In genomic region chr3:188491276-188491687, GRCh38 we compare ENCODE assay signal across 13 cellular contexts.
DNase-seq lines count a peak whose midpoint lies in the region; ATAC-seq and TF ChIP-seq lines count a peak whose summit lies in the region.
"Had no signal": no experiment of that assay in that cellular context is flagged by ENCODE, and none has a peak within 500 bp of the region (broad histone marks: within the 10 kb centered on the region; RNA-seq: fewer than 3 reads in every experiment).

No MANE protein-coding gene starts in this region.

- peaks cover 0 to 89% (median 22%) of the 10 kb centered on the region in 4 donors for H3K4me1 ChIP-seq in tibial artery
- H3K4me1 ChIP-seq: HAP-1 had no signal

- no peaks in the 10 kb centered on the region for H3K9me3 ChIP-seq in tibial artery
- H3K9me3 ChIP-seq: HAP-1 had no signal

- no peak for TF ChIP-seq CTCF in tibial artery (IDR thresholded peaks at IDR 0.05)

- ATAC-seq in Right ventricle myocardium superior (ENCODE audit: poor library complexity) = peak; percentile 73
- no peak for ATAC-seq in memory B cell (ENCODE audit: low read depth)
- ATAC-seq in HG03378 (IDR thresholded peaks at IDR 0.05; ENCODE audit: unreplicated experiment) = no peak
- ATAC-seq: activated naive CD8-positive, alpha-beta T cell treated with anti-CD3 and anti-CD28 coated beads, Interleukin-2, amount 50 U/mL, for 24 hours had no signal

- H3K4me3 Mint-ChIP-seq in memory B cell = no peak overlapping the region
- H3K4me3 Mint-ChIP-seq: activated naive CD8-positive, alpha-beta T cell treated with anti-CD3 and anti-CD28 coated beads, Interleukin-2, amount 50 U/mL, for 24 hours; endodermal cell had no signal

- H3K9me3 Mint-ChIP-seq in memory B cell = peaks cover 5% of the 10 kb centered on the region
- H3K9me3 Mint-ChIP-seq: activated naive CD8-positive, alpha-beta T cell treated with anti-CD3 and anti-CD28 coated beads, Interleukin-2, amount 50 U/mL, for 24 hours; endodermal cell had no signal

- H3K27ac ChIP-seq in tibial artery = peak overlapping the region; percentile 45 to 53

- no peak for DNase-seq in Right ventricle myocardium superior
- no peak for DNase-seq in cardiac septum (ENCODE audit: low spot score)
- peak; percentile 51 for DNase-seq in dermis blood vessel endothelial cell
- DNase-seq in memory B cell (ENCODE audit: low spot score in 2 of 2) = no peak
- DNase-seq in tibial artery = no peak
- no peak for DNase-seq in NCI-H1048 (lab: John Stamatoyannopoulos, UW)
- no peak for DNase-seq in NK-92 (lab: John Stamatoyannopoulos, UW; ENCODE audit: unreplicated experiment)
- DNase-seq: activated naive CD8-positive, alpha-beta T cell treated with anti-CD3 and anti-CD28 coated beads, Interleukin-2, amount 50 U/mL, for 24 hours; endodermal cell; NCI-H146; NCI-H69 had no signal

- H3K4me3 ChIP-seq in tibial artery = no peak overlapping the region
- H3K4me3 ChIP-seq: HAP-1 had no signal

- H3K27me3 ChIP-seq in tibial artery = no peaks in the 10 kb centered on the region

- H3K27me3 Mint-ChIP-seq in memory B cell = no peaks in the 10 kb centered on the region
- H3K27me3 Mint-ChIP-seq: activated naive CD8-positive, alpha-beta T cell treated with anti-CD3 and anti-CD28 coated beads, Interleukin-2, amount 50 U/mL, for 24 hours had no signal

- H3K27ac Mint-ChIP-seq in memory B cell = peak overlapping the region; percentile 35
- H3K27ac Mint-ChIP-seq: activated naive CD8-positive, alpha-beta T cell treated with anti-CD3 and anti-CD28 coated beads, Interleukin-2, amount 50 U/mL, for 24 hours; endodermal cell had no signal

- intact Hi-C loops in Right ventricle myocardium superior (cut with DNase I) (no loop called here), cardiac septum (cut with DNase I) (no loop called here), tibial artery (cut with DNase I; ENCODE audit: low total_unique reads) (no loop called here)

- peaks cover 21% of the 10 kb centered on the region for H3K36me3 Mint-ChIP-seq in memory B cell

- H3K36me3 ChIP-seq in tibial artery = peaks cover under 1 to 15% (median 8%) of the 10 kb centered on the region in 3 donors
- H3K36me3 ChIP-seq: HAP-1 had no signal

- peaks cover 20% of the 10 kb centered on the region for H3K4me1 Mint-ChIP-seq in memory B cell
